9 cellular contexts compared by ENCODE assay signal in genomic region chr6:145962581-145962980, GRCh38. TPM values are rescaled to one million over a fixed set of nuclear protein-coding genes. Genes with fewer than 3 reads are reported as not detected.
DNase-seq lines count a peak whose midpoint lies in the region; ATAC-seq and TF ChIP-seq lines count a peak whose summit lies in the region.
"Had no signal": no experiment of that assay in that cellular context is flagged by ENCODE, and none has a peak within 500 bp of the region (broad histone marks: within the 10 kb centered on the region; RNA-seq: fewer than 3 reads in every experiment).

No MANE protein-coding gene starts in this region.

- H3K4me3 ChIP-seq in GM12864 (ENCODE audit: low read depth, low read length), result peak overlapping the region; percentile 90; the same call in 1 of the 2 replicates
- peak overlapping the region; percentile 84 for H3K4me3 ChIP-seq in OCI-LY7 (ENCODE audit: low read depth, low read length, poor library complexity, severe bottlenecking)
- peak overlapping the region; percentile 87 for H3K4me3 ChIP-seq in psoas muscle

- intact Hi-C loops in OCI-LY7 (cut with micrococcal nuclease; ENCODE audit: unreplicated experiment) (loop anchor here (5.0 to 10.0 kb wide), 2 partner anchors 95 to 1242 kb away; partner anchors contain the start of gene STXBP5), psoas muscle (cut with DNase I) (loop anchor here in 1 of 2 donors (5.0 to 10.0 kb wide), 2 partner anchors 55 to 582 kb away; partner anchors contain the start of gene RAB32)

- H3K27ac ChIP-seq in OCI-LY7 (ENCODE audit: low read depth, low read length, poor library complexity, severe bottlenecking), result no peak overlapping the region
- no peak overlapping the region for H3K27ac ChIP-seq in psoas muscle

- peak overlapping the region; percentile 99 for H3K4me3 Mint-ChIP-seq in endothelial cell (ENCODE audit: unreplicated experiment)

- H3K9me3 Mint-ChIP-seq in endothelial cell (ENCODE audit: unreplicated experiment), result no peaks in the 10 kb centered on the region

- peaks cover 9% of the 10 kb centered on the region; the same call in 1 of the 2 replicates for H4K20me1 ChIP-seq in OCI-LY7 (ENCODE audit: insufficient read depth, low read length)

- H3K9me3 ChIP-seq in OCI-LY7 (ENCODE audit: low read length) (peaks cover 3% of the 10 kb centered on the region; the same call in 1 of the 2 replicates), psoas muscle (no peaks in the 10 kb centered on the region)

- no peak for TF ChIP-seq CTCF in GM12864 (IDR thresholded peaks at IDR 0.05; ENCODE audit: low read depth, low read length, missing control alignments)
- TF ChIP-seq CTCF in OCI-LY7 (conservative IDR thresholded peaks at IDR 0.05; ENCODE audit: low read length), result no peak
- TF ChIP-seq CTCF in endothelial cell (IDR thresholded peaks at IDR 0.05; ENCODE audit: unreplicated experiment), result no peak
- TF ChIP-seq CTCF in psoas muscle (IDR thresholded peaks at IDR 0.05), result no peak

- no peak overlapping the region for H2AFZ ChIP-seq in OCI-LY7 (ENCODE audit: low read length)

- no peaks in the 10 kb centered on the region for H3K27me3 ChIP-seq in psoas muscle (ENCODE audit: insufficient read depth in 3 of 3, low read length in 2 of 3)

- H3K36me3 ChIP-seq in OCI-LY7 (ENCODE audit: insufficient read depth, low read length) (peaks cover 26% of the 10 kb centered on the region), psoas muscle (ENCODE audit: insufficient read depth in 1 of 2, low read depth in 1 of 2) (no peaks in the 10 kb centered on the region)

- peaks cover 21% of the 10 kb centered on the region for H3K4me1 Mint-ChIP-seq in endothelial cell (ENCODE audit: unreplicated experiment)

- H3K36me3 Mint-ChIP-seq in endothelial cell (ENCODE audit: low read depth, unreplicated experiment), result no peaks in the 10 kb centered on the region

- H3K4me2 ChIP-seq in OCI-LY7 (ENCODE audit: low read length), result peak overlapping the region; percentile 82

- peaks cover 64% of the 10 kb centered on the region for H3K79me2 ChIP-seq in OCI-LY7 (ENCODE audit: insufficient read depth, low read depth, low read length)

- ATAC-seq in psoas muscle (no peak), GM18502 (IDR thresholded peaks at IDR 0.05; ENCODE audit: poor library complexity, unreplicated experiment) (no peak)

- peak overlapping the region; percentile 17 for H3K27ac Mint-ChIP-seq in endothelial cell (ENCODE audit: unreplicated experiment)

- no peaks in the 10 kb centered on the region for H3K9me2 ChIP-seq in OCI-LY7 (ENCODE audit: insufficient read depth, low read length)

- POLR2A ChIA-PET in OCI-LY7 (lab: Charles Lee), result interaction anchor here (0.5 to 1.8 kb wide), 5 partner anchors 11 to 228 kb away, joined by 3 to 6 read pairs (median 5); partner anchors contain the start of gene EPM2A

- CTCF ChIA-PET in OCI-LY7 (lab: Charles Lee; ENCODE audit: unreplicated experiment), result no interaction called here

- H3K4me1 ChIP-seq in OCI-LY7 (ENCODE audit: insufficient read depth, low read length, poor library complexity, severe bottlenecking) (peaks cover 41% of the 10 kb centered on the region), psoas muscle (peaks cover 31% of the 10 kb centered on the region)

- BruUV-seq in OCI-LY7 (replicated peaks; lab: Mats Ljungman, UMichigan), result no TSS peak

- DNase-seq in GM12864 (ENCODE audit: low read depth) (no peak), OCI-LY7 (ENCODE audit: low spot score) (no peak), endothelial cell (ENCODE audit: low spot score) (no peak), psoas muscle (no peak), SW 1271 (lab: John Stamatoyannopoulos, UW) (no peak), activated gamma-delta T cell treated with Interleukin-2 at 50 U/mL for 16 hours (no peak)
- DNase-seq in stimulated activated CD8-positive, alpha-beta memory T cell treated with anti-CD3 and anti-CD28 coated beads, Interleukin-4, amount 100 ng/mL, for 48 hours, result no peak
- DNase-seq: foreskin melanocyte had no signal

- H3K27me3 Mint-ChIP-seq in endothelial cell (ENCODE audit: unreplicated experiment), result no peaks in the 10 kb centered on the region

RNA-seq across cellular contexts. Expression of gene SHPRH, which starts 1.6 kb away (rescaled TPM):
- 28.1 and 28.8 TPM in 2 replicates for total RNA-seq in OCI-LY7 (2014; rRNA removed; shearing (Covaris generic))
- total RNA-seq in OCI-LY7 (2022) (27.7 and 32.6 TPM in 2 replicates), endothelial cell (ENCODE audit: unreplicated experiment) (20.7 TPM), psoas muscle (10 to 100 TPM in 2 of 4 donors, 1 to 10 TPM in 2; 8.6 to 10.9 (median 9.9) TPM)
- 1 to 10 TPM; 2.2 to 3.8 (median 2.4) TPM for polyA plus RNA-seq in psoas muscle
